Comparison of ENCODE assay signal across 6 cellular contexts in the genomic region with DNA sequence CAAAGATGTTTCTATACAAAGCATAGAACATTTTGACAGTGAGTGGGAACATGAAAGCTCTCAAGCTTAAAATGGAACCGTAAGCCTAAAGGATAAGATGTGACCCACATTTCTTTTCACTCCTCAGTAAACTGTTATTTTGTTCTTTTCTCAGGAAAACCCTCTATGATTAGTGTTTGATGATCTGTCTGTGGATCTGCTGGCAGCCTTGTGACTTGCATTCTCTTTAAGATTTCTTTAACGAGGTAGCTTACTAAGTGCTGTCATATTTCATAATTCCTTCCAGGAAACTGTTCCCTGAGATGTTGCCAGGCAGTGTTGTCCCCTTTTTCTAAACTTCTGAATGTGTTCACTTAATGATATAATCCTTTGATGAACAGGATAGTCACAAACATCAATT.
"Had no signal": no experiment of that assay in that cellular context is flagged by ENCODE, and none has a peak within 500 bp of the region (broad histone marks: within the 10 kb centered on the region; RNA-seq: fewer than 3 reads in every experiment).

No MANE protein-coding gene starts in this region.

- DNase-seq: GOT3, H9, HCEC 1CT, IMR-90 had no signal

- H3K4me3 ChIP-seq: K562 had no signal

- FAIRE-seq: HTR-8/SVneo, K562 had no signal
